In the genomic region with DNA sequence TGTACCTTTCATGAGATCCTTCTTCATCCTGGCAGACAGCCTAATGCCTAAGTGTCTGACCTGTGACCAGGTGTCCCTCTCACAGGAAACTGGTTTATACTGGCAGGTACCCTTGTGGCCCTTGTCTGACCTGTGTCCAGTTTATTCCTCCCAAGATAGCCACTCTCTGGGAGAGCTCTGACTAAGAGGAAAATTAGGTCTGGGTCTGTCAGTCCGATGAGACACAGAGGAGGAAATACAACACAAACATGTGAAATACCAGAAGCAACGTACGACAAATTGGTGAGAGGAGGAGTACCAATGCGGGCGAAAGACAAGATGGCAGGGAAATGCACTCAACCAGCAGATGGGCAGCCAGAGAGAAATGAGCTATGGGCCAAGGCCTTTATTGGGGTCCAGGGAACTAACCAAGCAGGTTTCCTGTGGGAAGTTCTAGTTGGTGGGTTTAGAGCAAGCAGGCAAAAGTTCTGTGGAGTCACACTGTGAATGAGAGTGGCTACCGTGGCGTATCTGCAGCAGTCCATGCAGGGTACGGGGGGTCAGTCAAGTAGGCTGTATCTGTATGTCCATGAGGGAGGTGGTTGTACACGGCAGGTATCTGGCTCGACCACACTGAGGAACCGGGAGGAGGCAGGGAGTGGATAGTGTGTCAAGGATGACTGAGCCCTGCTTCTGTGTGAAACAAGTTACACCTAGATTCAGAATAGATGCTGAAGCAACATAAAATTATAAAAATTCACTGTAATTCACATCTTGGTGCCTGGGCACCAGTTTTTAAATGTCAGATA, we compare ENCODE assay signal across 16 cellular contexts.
DNase-seq lines count a peak whose midpoint lies in the region; ATAC-seq and TF ChIP-seq lines count a peak whose summit lies in the region.
"Had no signal": no experiment of that assay in that cellular context is flagged by ENCODE, and none has a peak within 500 bp of the region (broad histone marks: within the 10 kb centered on the region; RNA-seq: fewer than 3 reads in every experiment).

No MANE protein-coding gene starts in this region.

- no peaks in the 10 kb centered on the region for H3K27me3 ChIP-seq in brain microvascular endothelial cell (replicated peaks)
- no peaks in the 10 kb centered on the region for H3K27me3 ChIP-seq in right lobe of liver
- H3K27me3 ChIP-seq: breast epithelium, pancreas had no signal

- TF ChIP-seq CTCF in brain microvascular endothelial cell (IDR thresholded peaks at IDR 0.05; ENCODE audit: low read depth, low read length, missing control alignments), result no peak
- TF ChIP-seq CTCF in osteocyte (IDR thresholded peaks at IDR 0.05), result no peak
- TF ChIP-seq CTCF in right lobe of liver (IDR thresholded peaks at IDR 0.05), result no peak

- no peak for TF ChIP-seq POLR2A in right lobe of liver (IDR thresholded peaks at IDR 0.05)

- H3K4me1 Mint-ChIP-seq in activated CD8-positive, alpha-beta memory T cell treated with anti-CD3 and anti-CD28 coated beads, Interleukin-2, amount 10 ng/mL, durations not matched to agents 7 days and 5 days, result peaks cover 67% of the 10 kb centered on the region
- peaks cover 21% of the 10 kb centered on the region for H3K4me1 Mint-ChIP-seq in osteocyte (ENCODE audit: unreplicated experiment)

- whole genome bisulfite sequencing in right lobe of liver (ENCODE audit: insufficient coverage, low coverage, low lambda C conversion rate, missing lambda C conversion rate), result 84% methylated on average over 11 of the region's 11 CpGs

- peak overlapping the region; percentile 58 for H3K27ac ChIP-seq in brain microvascular endothelial cell
- no peak overlapping the region for H3K27ac ChIP-seq in right lobe of liver
- H3K27ac ChIP-seq: breast epithelium, pancreas had no signal

- H3K36me3 ChIP-seq in brain microvascular endothelial cell (replicated peaks) (no peaks in the 10 kb centered on the region), right lobe of liver (no peaks in the 10 kb centered on the region)
- H3K36me3 ChIP-seq: breast epithelium, pancreas had no signal

- H3K27ac Mint-ChIP-seq in activated CD8-positive, alpha-beta memory T cell treated with anti-CD3 and anti-CD28 coated beads, Interleukin-2, amount 10 ng/mL, durations not matched to agents 7 days and 5 days, result peak overlapping the region; percentile 65
- H3K27ac Mint-ChIP-seq in osteocyte (ENCODE audit: unreplicated experiment), result peak overlapping the region; percentile 46

- CTCF ChIA-PET in activated CD8-positive, alpha-beta memory T cell treated with anti-CD3 and anti-CD28 coated beads, Interleukin-2, amount 10 ng/mL, durations not matched to agents 7 days and 5 days (lab: Charles Lee), result no interaction called here

- in situ Hi-C loops in brain microvascular endothelial cell (cut with HindIII; ENCODE audit: low pct_ligation_motif_present, low sequenced_read_pairs), result no loop called here

- intact Hi-C loops in right lobe of liver (cut with DNase I), result no loop called here

- no peak for DNase-seq in activated CD8-positive, alpha-beta memory T cell treated with anti-CD3 and anti-CD28 coated beads, Interleukin-2, amount 10 ng/mL, durations not matched to agents 7 days and 5 days
- no peak for DNase-seq in activated CD8-positive, alpha-beta memory T cell treated with anti-CD3 and anti-CD28 coated beads for 24 hours
- DNase-seq in LHCN-M2 (ENCODE audit: low read depth) (peak; percentile 6), brain microvascular endothelial cell (peak; percentile 57), osteocyte (ENCODE audit: extremely low spot score, unreplicated experiment) (no peak), right lobe of liver (no peak), globus pallidus (ENCODE audit: low spot score) (no peak)
- DNase-seq: activated CD8-positive, alpha-beta memory T cell treated with anti-CD3 and anti-CD28 coated beads, Interleukin-2, amount 50 U/mL, for 48 hours; head of caudate nucleus; pancreas; stimulated activated CD8-positive, alpha-beta memory T cell treated with anti-CD3 and anti-CD28 coated beads, Interleukin-4, amount 100 ng/mL, for 48 hours; T-helper 9 cell had no signal

- H3K27me3 Mint-ChIP-seq in activated CD8-positive, alpha-beta memory T cell treated with anti-CD3 and anti-CD28 coated beads, Interleukin-2, amount 10 ng/mL, durations not matched to agents 7 days and 5 days, result no peaks in the 10 kb centered on the region
- H3K27me3 Mint-ChIP-seq in osteocyte (ENCODE audit: unreplicated experiment), result no peaks in the 10 kb centered on the region

- no peaks in the 10 kb centered on the region for H3K4me1 ChIP-seq in right lobe of liver
- H3K4me1 ChIP-seq: breast epithelium, pancreas had no signal

- H3K9me3 ChIP-seq in right lobe of liver, result no peaks in the 10 kb centered on the region
- H3K9me3 ChIP-seq: breast epithelium, pancreas had no signal

- H3K4me3 Mint-ChIP-seq in activated CD8-positive, alpha-beta memory T cell treated with anti-CD3 and anti-CD28 coated beads, Interleukin-2, amount 10 ng/mL, durations not matched to agents 7 days and 5 days, result no peak overlapping the region
- H3K4me3 Mint-ChIP-seq in osteocyte (ENCODE audit: unreplicated experiment), result no peak overlapping the region

- ATAC-seq in activated CD8-positive, alpha-beta memory T cell treated with anti-CD3 and anti-CD28 coated beads, Interleukin-2, amount 10 ng/mL, durations not matched to agents 7 days and 5 days, result no peak
- ATAC-seq in right lobe of liver (no peak), GM21381 (IDR thresholded peaks at IDR 0.05; ENCODE audit: unreplicated experiment) (no peak)
- ATAC-seq: HCT116 had no signal

- H3K4me3 ChIP-seq in brain microvascular endothelial cell (ENCODE audit: low read depth, low read length) (no peak overlapping the region), right lobe of liver (no peak overlapping the region)
- H3K4me3 ChIP-seq: breast epithelium, lung, pancreas had no signal

- peaks cover 24% of the 10 kb centered on the region for H3K36me3 Mint-ChIP-seq in activated CD8-positive, alpha-beta memory T cell treated with anti-CD3 and anti-CD28 coated beads, Interleukin-2, amount 10 ng/mL, durations not matched to agents 7 days and 5 days
- H3K36me3 Mint-ChIP-seq in osteocyte (ENCODE audit: unreplicated experiment), result no peaks in the 10 kb centered on the region

- peaks cover 2% of the 10 kb centered on the region for H3K9me3 Mint-ChIP-seq in activated CD8-positive, alpha-beta memory T cell treated with anti-CD3 and anti-CD28 coated beads, Interleukin-2, amount 10 ng/mL, durations not matched to agents 7 days and 5 days (ENCODE audit: low read depth)
- no peaks in the 10 kb centered on the region for H3K9me3 Mint-ChIP-seq in osteocyte (ENCODE audit: unreplicated experiment)

Comparison
In these comparisons a context has a peak if more than half of its experiments do, and no peak if none do; other contexts are left out.
1. DNase-seq: peak in LHCN-M2 (single experiment) and brain microvascular endothelial cell (single experiment); none in activated CD8-positive, alpha-beta memory T cell treated with anti-CD3 and anti-CD28 coated beads, Interleukin-2, amount 10 ng/mL, durations not matched to agents 7 days and 5 days (single experiment), activated CD8-positive, alpha-beta memory T cell treated with anti-CD3 and anti-CD28 coated beads for 24 hours (single experiment), osteocyte (single experiment), right lobe of liver (0 of 3) and globus pallidus (single experiment).